In the genomic region with DNA sequence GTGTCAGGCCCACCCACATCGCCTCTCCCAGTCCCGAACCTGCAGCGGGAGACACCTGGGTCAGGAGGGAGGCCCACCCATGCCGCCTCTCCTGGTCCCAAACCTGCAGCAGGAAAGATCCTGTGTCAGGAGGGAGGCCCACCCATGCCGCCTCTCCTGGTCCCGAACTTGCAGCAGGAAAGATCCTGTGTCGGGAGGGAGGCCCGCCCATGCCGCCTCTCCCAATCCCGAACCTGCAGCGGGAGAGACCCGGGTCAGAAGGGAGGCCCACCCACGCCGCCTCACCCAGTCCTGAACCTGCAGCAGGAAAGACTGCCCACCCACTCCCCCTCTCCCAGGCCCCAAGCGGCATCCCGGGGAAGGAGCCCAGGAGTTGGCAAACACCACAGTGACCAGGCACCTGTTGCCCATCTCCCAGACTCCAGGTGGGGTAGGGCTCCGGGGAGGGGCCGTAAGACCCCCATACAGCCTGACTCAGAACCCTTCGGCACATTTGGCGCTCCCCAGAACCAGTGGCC, we compare ENCODE assay signal across 18 cellular contexts. TPM values are rescaled to one million over a fixed set of nuclear protein-coding genes. Genes with fewer than 3 reads are reported as not detected.
DNase-seq lines count a peak whose midpoint lies in the region; ATAC-seq and TF ChIP-seq lines count a peak whose summit lies in the region.
"Had no signal": no experiment of that assay in that cellular context is flagged by ENCODE, and none has a peak within 500 bp of the region (broad histone marks: within the 10 kb centered on the region; RNA-seq: fewer than 3 reads in every experiment).

No MANE protein-coding gene starts in this region.

- no peak for ATAC-seq in HG03280 (IDR thresholded peaks at IDR 0.05; ENCODE audit: unreplicated experiment)
- ATAC-seq in GM19351 (IDR thresholded peaks at IDR 0.05; ENCODE audit: unreplicated experiment): no peak
- ATAC-seq in GM21515 (IDR thresholded peaks at IDR 0.05; ENCODE audit: unreplicated experiment): no peak

- no peaks in the 10 kb centered on the region for H3K9me3 ChIP-seq in A673 (ENCODE audit: low read depth, low read length, poor library complexity, severe bottlenecking)
- H3K9me3 ChIP-seq in KOPT-K1 (ENCODE audit: insufficient read depth, low read length, poor library complexity, severe bottlenecking): no peaks in the 10 kb centered on the region
- no peaks in the 10 kb centered on the region for H3K9me3 ChIP-seq in sigmoid colon
- H3K9me3 ChIP-seq: ascending aorta, SJCRH30 had no signal

- H3K4me1 ChIP-seq in A673 (ENCODE audit: insufficient read depth, low read length, poor library complexity, severe bottlenecking) (peaks cover 24% of the 10 kb centered on the region), sigmoid colon (peaks cover 0 to 35% (median 22%) of the 10 kb centered on the region in 4 donors)
- H3K4me1 ChIP-seq: SJCRH30 had no signal

- no peak overlapping the region for H3K4me3 ChIP-seq in A673 (ENCODE audit: low read depth, low read length, poor library complexity, severe bottlenecking)
- no peak overlapping the region for H3K4me3 ChIP-seq in sigmoid colon
- H3K4me3 ChIP-seq: ascending aorta, GM12878, GM23338, SJCRH30, smooth muscle cell had no signal

- H3K36me3 ChIP-seq in A673 (ENCODE audit: insufficient read depth, low read length, poor library complexity, severe bottlenecking): peaks cover 32% of the 10 kb centered on the region
- H3K36me3 ChIP-seq in KOPT-K1 (ENCODE audit: insufficient read depth, low read length): peaks cover 43% of the 10 kb centered on the region
- peaks cover 4 to 45% (median 15%) of the 10 kb centered on the region in 4 donors for H3K36me3 ChIP-seq in sigmoid colon
- H3K36me3 ChIP-seq: SJCRH30 had no signal

- intact Hi-C loops in A673 (cut with micrococcal nuclease; ENCODE audit: unreplicated experiment): no loop called here
- intact Hi-C loops in sigmoid colon (cut with DNase I): no loop called here

- no peak for DNase-seq in A673 (ENCODE audit: low spot score)
- peak; percentile 49 for DNase-seq in islet precursor cell
- peak; percentile 55 for DNase-seq in sigmoid colon
- no peak for DNase-seq in CD1c-positive myeloid dendritic cell (ENCODE audit: extremely low spot score)
- DNase-seq: DMS79; midbrain; NCI-H2029 treated with DMSO at 0.1 percent for 48 hours; SJCRH30; stimulated activated CD4-positive, alpha-beta T cell treated with anti-CD3 and anti-CD28 coated beads, Interleukin-4, amount 100 ng/mL, for 1 hour had no signal

- WGBS in sigmoid colon, 2 donors: 28 to 83% methylated on average over 20 of the region's 20 CpGs

- peak overlapping the region; percentile 21 for H3K27ac ChIP-seq in A673 (ENCODE audit: low read depth, low read length, poor library complexity, severe bottlenecking)
- peak overlapping the region; percentile 47 for H3K27ac ChIP-seq in KOPT-K1 (ENCODE audit: low read depth, low read length, poor library complexity, severe bottlenecking)
- no peak overlapping the region for H3K27ac ChIP-seq in sigmoid colon
- H3K27ac ChIP-seq: ascending aorta, KMS-11, SJCRH30 had no signal

- no peak for TF ChIP-seq EP300 in sigmoid colon (IDR thresholded peaks at IDR 0.05)

- H3K27me3 ChIP-seq in A673 (replicated peaks; ENCODE audit: insufficient read depth, low read depth, low read length, poor library complexity) (no peaks in the 10 kb centered on the region), sigmoid colon (no peaks in the 10 kb centered on the region)
- H3K27me3 ChIP-seq: ascending aorta, SJCRH30 had no signal

- CTCF ChIA-PET in A673 (lab: Charles Lee): no interaction called here

- TF ChIP-seq POLR2A in sigmoid colon (IDR thresholded peaks at IDR 0.05): no peak

- POLR2A ChIA-PET in A673 (lab: Charles Lee; ENCODE audit: low non-redundant PET): no interaction called here

- no TSS peak for BruUV-seq in A673 (replicated peaks; lab: Mats Ljungman, UMichigan)

- TF ChIP-seq CTCF in A673 (conservative IDR thresholded peaks at IDR 0.05; ENCODE audit: low read depth, low read length) (no peak), sigmoid colon (IDR thresholded peaks at IDR 0.05) (no peak)

RNA-seq across cellular contexts. Expression of a gene that starts 7.8 kb away (rescaled TPM):
- 28.0 and 34.9 TPM in 2 replicates for total RNA-seq in A673 (2021)
- total RNA-seq in sigmoid colon: 10 to 100 TPM; 27.3 to 33.2 (median 32.0) TPM
- polyA plus RNA-seq in sigmoid colon: 10 to 100 TPM; 36.0 to 59.4 (median 49.2) TPM

RNA-seq across cellular contexts. Expression of a gene that starts 20.8 kb away (rescaled TPM):
- total RNA-seq in A673 (2021): 1.1 and 1.9 TPM in 2 replicates
- total RNA-seq in sigmoid colon: 10 to 100 TPM; 15.8 to 21.0 (median 19.3) TPM
- 10 to 100 TPM; 37.9 to 86.5 (median 51.1) TPM for polyA plus RNA-seq in sigmoid colon
- total RNA-seq: SJCRH30 had no signal

RNA-seq across cellular contexts. Expression of a gene that starts 44.7 kb away (rescaled TPM):
- total RNA-seq in A673 (2021) (201 and 216 TPM in 2 replicates), sigmoid colon (10 to 100 TPM; 16.9 to 32.9 (median 27.1) TPM)
- 10 to 100 TPM; 72.9 to 85.3 (median 85.3) TPM for polyA plus RNA-seq in sigmoid colon

Comparison
In these comparisons a context has a peak if more than half of its experiments do, and no peak if none do; other contexts are left out.
1. DNase-seq: peak in islet precursor cell (single experiment) and sigmoid colon (single experiment); none in A673 (single experiment) and CD1c-positive myeloid dendritic cell (single experiment).
2. H3K27ac ChIP-seq: peak in A673 (single experiment) and KOPT-K1 (single experiment); none in sigmoid colon (0 of 4).